1 cellular context compared by ENCODE assay signal in genomic region chr17:64484380-64484779, GRCh38.
TF ChIP-seq lines count a peak whose summit lies in the region.

No MANE protein-coding gene starts in this region.

TF ChIP-seq in GM12878, 131 proteins besides CTCF, POLR2A, EP300 and RAD21:
- TF ChIP-seq MYC (IDR thresholded peaks at IDR 0.05; ENCODE audit: insufficient read depth, insufficient read length, insufficient replicate concordance, low read length, severe bottlenecking) (no peak), SP1 (IDR thresholded peaks at IDR 0.05; ENCODE audit: low read depth, low read length) (no peak), KLF5 (IDR thresholded peaks at IDR 0.05; ENCODE audit: partially characterized antibody) (no peak), CHD1 (IDR thresholded peaks at IDR 0.05; ENCODE audit: low read depth, low read length) (no peak), CREM (IDR thresholded peaks at IDR 0.05; ENCODE audit: low read depth) (no peak), CBX3 (IDR thresholded peaks at IDR 0.05; ENCODE audit: borderline replicate concordance, low read depth) (no peak), JUND (IDR thresholded peaks at IDR 0.05; ENCODE audit: low read depth, low read length) (no peak), ASH2L (IDR thresholded peaks at IDR 0.05; ENCODE audit: borderline replicate concordance, low read depth) (no peak), POLR2AphosphoS5 (IDR thresholded peaks at IDR 0.05; ENCODE audit: low read length) (no peak), ATF3 (IDR thresholded peaks at IDR 0.05; ENCODE audit: borderline replicate concordance, extremely low read depth, low read depth, low read length) (no peak), CREB1 (IDR thresholded peaks at IDR 0.05; ENCODE audit: low read depth) (no peak), HCFC1 (IDR thresholded peaks at IDR 0.05; ENCODE audit: low read length) (no peak), CHD4 (IDR thresholded peaks at IDR 0.05) (no peak), ZNF622 (IDR thresholded peaks at IDR 0.05) (no peak), ZNF24 (IDR thresholded peaks at IDR 0.05) (no peak)
TF ChIP-seq in GM12878: peak in this region for 0.
